ENCODE assay signal across 11 cellular contexts in the genomic region with DNA sequence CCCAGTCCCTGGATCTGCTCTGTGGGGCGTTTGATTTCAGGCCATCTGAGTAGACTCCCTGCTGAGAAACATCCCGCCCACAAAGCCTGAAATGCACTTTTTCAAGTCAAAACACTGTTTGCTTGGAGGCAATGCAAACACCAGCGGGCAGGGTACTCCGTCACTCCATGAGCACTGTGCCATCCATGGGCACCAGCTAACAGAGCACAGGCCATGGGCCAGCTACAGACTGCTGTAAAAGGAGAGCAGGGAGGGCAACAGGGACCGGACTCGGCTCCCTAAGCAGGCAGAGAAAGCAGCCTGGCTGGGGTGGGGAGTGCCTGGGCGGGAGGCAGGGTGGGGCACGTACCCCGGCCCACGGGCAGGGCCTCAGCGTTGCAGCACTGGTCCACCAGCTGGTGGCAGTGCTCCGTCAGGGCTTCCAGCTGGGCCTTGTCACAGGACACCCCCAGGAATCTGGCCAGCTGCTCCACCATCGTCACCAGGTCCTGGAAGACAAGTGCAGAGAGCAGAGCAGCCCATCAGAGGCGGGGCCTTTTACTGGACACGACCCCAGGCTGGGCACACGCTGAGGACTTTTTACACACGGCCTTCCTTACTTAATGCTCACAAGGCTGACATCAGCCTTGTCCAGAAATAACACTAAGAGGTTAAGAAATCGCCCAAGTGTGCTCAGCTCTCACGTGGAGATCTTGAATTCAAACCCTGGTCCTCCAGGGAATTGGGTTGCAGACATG. TPM values are rescaled to one million over a fixed set of nuclear protein-coding genes. Genes with fewer than 3 reads are reported as not detected.
A peak's percentile ranks its signal among the peaks of the same experiment; 100 is the strongest.
DNase-seq lines count a peak whose midpoint lies in the region; ATAC-seq, FAIRE-seq and TF ChIP-seq lines count a peak whose summit lies in the region.
"Had no signal": no experiment of that assay in that cellular context is flagged by ENCODE, and none has a peak within 500 bp of the region (broad histone marks: within the 10 kb centered on the region; RNA-seq: fewer than 3 reads in every experiment).

No MANE protein-coding gene starts in this region.

- ATAC-seq in activated CD8-positive, alpha-beta memory T cell treated with anti-CD3 and anti-CD28 coated beads, Interleukin-2, amount 10 ng/mL, durations not matched to agents 7 days and 5 days = no peak

- H3K9me3 ChIP-seq in ovary = no peaks in the 10 kb centered on the region

- CTCF ChIA-PET in activated CD8-positive, alpha-beta memory T cell treated with anti-CD3 and anti-CD28 coated beads, Interleukin-2, amount 10 ng/mL, durations not matched to agents 7 days and 5 days (lab: Charles Lee) = no interaction called here

- no peaks in the 10 kb centered on the region for H3K36me3 ChIP-seq in ovary

- peak; percentile 25 for DNase-seq in CD14-positive monocyte (ENCODE audit: low spot score)
- peak; percentile 18 for DNase-seq in RPMI7951 (ENCODE audit: low read depth)
- peak; percentile 11 for DNase-seq in globus pallidus (ENCODE audit: low spot score)
- peak; percentile 25 to 65 (median 55) for DNase-seq in ovary
- no peak for DNase-seq in endothelial cell (ENCODE audit: low spot score)
- no peak for DNase-seq in RCC 7860 (ENCODE audit: low spot score)
- DNase-seq in GF-D8 (lab: John Stamatoyannopoulos, UW) = no peak
- no peak for DNase-seq in activated CD8-positive, alpha-beta memory T cell treated with anti-CD3 and anti-CD28 coated beads, Interleukin-2, amount 10 ng/mL, durations not matched to agents 7 days and 5 days
- DNase-seq: activated CD4-positive, alpha-beta T cell treated with anti-CD3 and anti-CD28 coated beads, Interleukin-2, amount 50 U/mL, for 1 hour had no signal

- H3K9me3 Mint-ChIP-seq in CD14-positive monocyte = no peaks in the 10 kb centered on the region
- no peaks in the 10 kb centered on the region for H3K9me3 Mint-ChIP-seq in endothelial cell (ENCODE audit: unreplicated experiment)
- no peaks in the 10 kb centered on the region for H3K9me3 Mint-ChIP-seq in activated CD8-positive, alpha-beta memory T cell treated with anti-CD3 and anti-CD28 coated beads, Interleukin-2, amount 10 ng/mL, durations not matched to agents 7 days and 5 days (ENCODE audit: low read depth)

- 48 to 54% (median 54%) methylated on average over 19 of the region's 19 CpGs for WGBS in ovary, 3 donors

- H3K4me3 ChIP-seq in ovary = no peak overlapping the region
- H3K4me3 ChIP-seq: K562 had no signal

- H3K4me1 Mint-ChIP-seq in CD14-positive monocyte (no peaks in the 10 kb centered on the region), endothelial cell (ENCODE audit: unreplicated experiment) (peaks cover 3% of the 10 kb centered on the region)
- no peaks in the 10 kb centered on the region for H3K4me1 Mint-ChIP-seq in activated CD8-positive, alpha-beta memory T cell treated with anti-CD3 and anti-CD28 coated beads, Interleukin-2, amount 10 ng/mL, durations not matched to agents 7 days and 5 days

- intact Hi-C loops in CD14-positive monocyte (cut with micrococcal nuclease) (no loop called here), ovary (cut with DNase I) (loop anchor here in 1 of 4 donors (10.0 kb wide), 1 partner anchor 434 kb away; no protein-coding TSS in a partner anchor)

- no peak for TF ChIP-seq CTCF in CD14-positive monocyte (IDR thresholded peaks at IDR 0.05)
- no peak for TF ChIP-seq CTCF in ovary (IDR thresholded peaks at IDR 0.05)
- no peak for TF ChIP-seq CTCF in endothelial cell (IDR thresholded peaks at IDR 0.05; ENCODE audit: unreplicated experiment)

- H3K4me3 Mint-ChIP-seq in CD14-positive monocyte = no peak overlapping the region
- H3K4me3 Mint-ChIP-seq in endothelial cell (ENCODE audit: unreplicated experiment) = no peak overlapping the region
- H3K4me3 Mint-ChIP-seq in activated CD8-positive, alpha-beta memory T cell treated with anti-CD3 and anti-CD28 coated beads, Interleukin-2, amount 10 ng/mL, durations not matched to agents 7 days and 5 days = no peak overlapping the region

- H3K27me3 ChIP-seq in ovary = no peaks in the 10 kb centered on the region

- no peaks in the 10 kb centered on the region for H3K36me3 Mint-ChIP-seq in CD14-positive monocyte
- H3K36me3 Mint-ChIP-seq in endothelial cell (ENCODE audit: low read depth, unreplicated experiment) = peaks cover 24% of the 10 kb centered on the region
- H3K36me3 Mint-ChIP-seq in activated CD8-positive, alpha-beta memory T cell treated with anti-CD3 and anti-CD28 coated beads, Interleukin-2, amount 10 ng/mL, durations not matched to agents 7 days and 5 days = no peaks in the 10 kb centered on the region

- peak overlapping the region in 1 of 2 donors; percentile 57 for H3K27ac ChIP-seq in ovary

- H3K4me1 ChIP-seq in ovary (ENCODE audit: insufficient read depth) = peaks cover 11% of the 10 kb centered on the region

- no peak for FAIRE-seq in RCC 7860 (lab: Jason Lieb, UNC)
- FAIRE-seq: K562 had no signal

- H3K27me3 Mint-ChIP-seq in CD14-positive monocyte (ENCODE audit: low read depth in 3 of 3) (peaks cover under 1 to 13% (median 9%) of the 10 kb centered on the region in 3 donors), endothelial cell (ENCODE audit: unreplicated experiment) (peaks cover 8% of the 10 kb centered on the region)
- no peaks in the 10 kb centered on the region for H3K27me3 Mint-ChIP-seq in activated CD8-positive, alpha-beta memory T cell treated with anti-CD3 and anti-CD28 coated beads, Interleukin-2, amount 10 ng/mL, durations not matched to agents 7 days and 5 days

- no peak for TF ChIP-seq POLR2A in ovary (IDR thresholded peaks at IDR 0.05)

- no peak overlapping the region for H3K27ac Mint-ChIP-seq in CD14-positive monocyte
- no peak overlapping the region for H3K27ac Mint-ChIP-seq in endothelial cell (ENCODE audit: unreplicated experiment)
- no peak overlapping the region for H3K27ac Mint-ChIP-seq in activated CD8-positive, alpha-beta memory T cell treated with anti-CD3 and anti-CD28 coated beads, Interleukin-2, amount 10 ng/mL, durations not matched to agents 7 days and 5 days

- TF ChIP-seq EP300 in ovary (IDR thresholded peaks at IDR 0.05) = no peak

RNA-seq across cellular contexts. Expression of a gene that starts 16.8 kb away (rescaled TPM):
- polyA plus RNA-seq in CD14-positive monocyte = not detected
- 0.39 and 0.48 TPM in 2 replicates for total RNA-seq in RPMI7951 (2014; rRNA removed; shearing (Covaris generic))
- 10 to 100 TPM in 1 of 7 donors, 1 to 10 TPM in 6; 4.7 to 17.5 (median 7.2) TPM for total RNA-seq in ovary
- 1 to 10 TPM in 1 of 2 donors, under 1 TPM in 1; 1.00 to 2.5 TPM for polyA plus RNA-seq in ovary
- 0.69 TPM for total RNA-seq in endothelial cell (ENCODE audit: unreplicated experiment)
- total RNA-seq in activated CD8-positive, alpha-beta memory T cell treated with anti-CD3 and anti-CD28 coated beads, Interleukin-2, amount 10 ng/mL, durations not matched to agents 7 days and 5 days = under 1 TPM; 0.14 to 0.32 TPM
- total RNA-seq: K562 had no signal

RNA-seq across cellular contexts. Expression of a gene that starts 33.4 kb away (rescaled TPM):
- polyA plus RNA-seq in CD14-positive monocyte (not detected), ovary (1 to 10 TPM; 1.5 to 1.9 TPM)
- total RNA-seq in RPMI7951 (2014; rRNA removed; shearing (Covaris generic)) = not detected in 2 replicates
- total RNA-seq in ovary (1 to 10 TPM in 6 of 7 donors, under 1 TPM in 1; 0.36 to 3.5 (median 1.8) TPM), endothelial cell (ENCODE audit: unreplicated experiment) (16.5 TPM)
- not detected for total RNA-seq in activated CD8-positive, alpha-beta memory T cell treated with anti-CD3 and anti-CD28 coated beads, Interleukin-2, amount 10 ng/mL, durations not matched to agents 7 days and 5 days
- total RNA-seq: OCI-LY7 had no signal

Comparison
In these comparisons a context has a peak if more than half of its experiments do, and no peak if none do; other contexts are left out.
1. DNase-seq: peak in CD14-positive monocyte (single experiment), RPMI7951 (single experiment), globus pallidus (single experiment) and ovary (5 of 5); none in endothelial cell (single experiment), RCC 7860 (single experiment), GF-D8 (single experiment) and activated CD8-positive, alpha-beta memory T cell treated with anti-CD3 and anti-CD28 coated beads, Interleukin-2, amount 10 ng/mL, durations not matched to agents 7 days and 5 days (single experiment).